Comparison of ENCODE assay signal across 8 cellular contexts in genomic region chr1:99756598-99756997, GRCh38. TPM values are rescaled to one million over a fixed set of nuclear protein-coding genes. Genes with fewer than 3 reads are reported as not detected.
DNase-seq lines count a peak whose midpoint lies in the region; ATAC-seq, FAIRE-seq and TF ChIP-seq lines count a peak whose summit lies in the region.
"Had no signal": no experiment of that assay in that cellular context is flagged by ENCODE, and none has a peak within 500 bp of the region (broad histone marks: within the 10 kb centered on the region; RNA-seq: fewer than 3 reads in every experiment).

No MANE protein-coding gene starts in this region.

- H3K27ac Mint-ChIP-seq in activated CD8-positive, alpha-beta T cell treated with anti-CD3 and anti-CD28 coated beads, Interleukin-2, amount 10 ng/mL, durations not matched to agents 7 days and 5 days = no peak overlapping the region

- TF ChIP-seq EP300 in Ishikawa (IDR thresholded peaks at IDR 0.05; ENCODE audit: borderline replicate concordance) = no peak

- no peaks in the 10 kb centered on the region for H3K9me3 ChIP-seq in kidney (ENCODE audit: control insufficient read depth in 1 of 2, low read length in 2 of 2)
- no peaks in the 10 kb centered on the region for H3K9me3 ChIP-seq in aorta (ENCODE audit: control insufficient read depth, low read length)
- H3K9me3 ChIP-seq: sigmoid colon had no signal

- intact Hi-C loops in kidney (cut with DNase I) (no loop called here), aorta (cut with DNase I) (no loop called here)

- ATAC-seq in aorta (ENCODE audit: low FRiP score) (peak; percentile 48), HG02840 (IDR thresholded peaks at IDR 0.05; ENCODE audit: low FRiP score, unreplicated experiment) (no peak)
- ATAC-seq in activated CD8-positive, alpha-beta T cell treated with anti-CD3 and anti-CD28 coated beads, Interleukin-2, amount 10 ng/mL, durations not matched to agents 7 days and 5 days = no peak

- no peak overlapping the region for H3K4me3 ChIP-seq in cardiac fibroblast (replicated peaks in 1 of 2; ENCODE audit: low read depth in 2 of 2, low read length in 2 of 2)
- no peak overlapping the region for H3K4me3 ChIP-seq in kidney (ENCODE audit: low read length in 2 of 2)
- H3K4me3 ChIP-seq in aorta (ENCODE audit: low read length in 2 of 2) = no peak overlapping the region
- H3K4me3 ChIP-seq: sigmoid colon had no signal

- no peak overlapping the region for H3K9ac ChIP-seq in kidney (ENCODE audit: low read length in 2 of 2)

- 52 to 62% methylated on average over 3 of the region's 3 CpGs for WGBS in aorta, 2 donors

- FAIRE-seq in kidney (lab: Jason Lieb, UNC) = peak; percentile 94

- CTCF ChIA-PET in activated CD8-positive, alpha-beta T cell treated with anti-CD3 and anti-CD28 coated beads, Interleukin-2, amount 10 ng/mL, durations not matched to agents 7 days and 5 days (lab: Charles Lee) = no interaction called here

- H3K4me3 Mint-ChIP-seq in activated CD8-positive, alpha-beta T cell treated with anti-CD3 and anti-CD28 coated beads, Interleukin-2, amount 10 ng/mL, durations not matched to agents 7 days and 5 days = no peak overlapping the region

- H3K4me1 ChIP-seq in kidney (ENCODE audit: control insufficient read depth in 1 of 2, insufficient read depth in 1 of 2, low read depth in 1 of 2, low read length in 2 of 2) (peaks cover 2 to 14% of the 10 kb centered on the region in 2 donors), aorta (ENCODE audit: control insufficient read depth in 1 of 2, insufficient read depth in 2 of 2, low read length in 2 of 2) (peaks cover 0 to 3% of the 10 kb centered on the region in 2 donors)

- H3K27me3 Mint-ChIP-seq in activated CD8-positive, alpha-beta T cell treated with anti-CD3 and anti-CD28 coated beads, Interleukin-2, amount 10 ng/mL, durations not matched to agents 7 days and 5 days (ENCODE audit: low read depth) = no peaks in the 10 kb centered on the region

- DNase-seq in cardiac fibroblast (ENCODE audit: low read depth in 2 of 2) (peak; percentile 51 to 77), kidney (no peak), aorta (no peak), T-helper 2 cell (no peak)
- DNase-seq in activated CD8-positive, alpha-beta T cell treated with anti-CD3 and anti-CD28 coated beads, Interleukin-2, amount 10 ng/mL, durations not matched to agents 7 days and 5 days = no peak
- DNase-seq: sigmoid colon had no signal

- H3K9me3 Mint-ChIP-seq in activated CD8-positive, alpha-beta T cell treated with anti-CD3 and anti-CD28 coated beads, Interleukin-2, amount 10 ng/mL, durations not matched to agents 7 days and 5 days (ENCODE audit: insufficient read depth) = no peaks in the 10 kb centered on the region

- H3K36me3 Mint-ChIP-seq in activated CD8-positive, alpha-beta T cell treated with anti-CD3 and anti-CD28 coated beads, Interleukin-2, amount 10 ng/mL, durations not matched to agents 7 days and 5 days (ENCODE audit: low read depth) = peaks cover 6% of the 10 kb centered on the region

- H3K4me1 Mint-ChIP-seq in activated CD8-positive, alpha-beta T cell treated with anti-CD3 and anti-CD28 coated beads, Interleukin-2, amount 10 ng/mL, durations not matched to agents 7 days and 5 days (ENCODE audit: low read depth) = peaks cover 23% of the 10 kb centered on the region

- TF ChIP-seq RAD21 in Ishikawa (IDR thresholded peaks at IDR 0.05; ENCODE audit: low read depth) = no peak

- TF ChIP-seq CTCF in cardiac fibroblast (IDR thresholded peaks at IDR 0.05; ENCODE audit: low read depth, low read length) (no peak), kidney (IDR thresholded peaks at IDR 0.05; ENCODE audit: borderline replicate concordance, extremely low read depth, insufficient read depth) (no peak)

- H3K27me3 ChIP-seq in aorta (ENCODE audit: control insufficient read depth in 1 of 2, insufficient read depth in 2 of 2, low read length in 1 of 2) = no peaks in the 10 kb centered on the region
- H3K27me3 ChIP-seq: sigmoid colon had no signal

- H3K27ac ChIP-seq in kidney (ENCODE audit: low read depth in 2 of 2, low read length in 2 of 2) (no peak overlapping the region), aorta (ENCODE audit: low read depth in 1 of 2, low read length in 2 of 2) (no peak overlapping the region)

- POLR2A ChIA-PET in activated CD8-positive, alpha-beta T cell treated with anti-CD3 and anti-CD28 coated beads, Interleukin-2, amount 10 ng/mL, durations not matched to agents 7 days and 5 days (lab: Charles Lee) = no interaction called here

- H3K36me3 ChIP-seq in kidney (ENCODE audit: control insufficient read depth in 1 of 2, insufficient read depth in 2 of 2, low read length in 2 of 2) = no peaks in the 10 kb centered on the region
- no peaks in the 10 kb centered on the region for H3K36me3 ChIP-seq in aorta (ENCODE audit: control insufficient read depth in 1 of 2, insufficient read depth in 2 of 2, low read length in 1 of 2)
- H3K36me3 ChIP-seq: sigmoid colon had no signal

TF ChIP-seq in Ishikawa, 13 proteins besides CTCF, POLR2A, EP300 and RAD21:
- no peak for TF ChIP-seq NFIC (IDR thresholded peaks at IDR 0.05)
- peak; percentile 44; the same call in 1 of the 2 replicates for TF ChIP-seq CEBPB (IDR thresholded peaks at IDR 0.05)
TF ChIP-seq in Ishikawa: peak in this region for 1.

RNA-seq across cellular contexts. Expression of gene FRRS1, which starts 9.8 kb away (rescaled TPM):
- total RNA-seq in kidney = 7.4 TPM
- polyA plus RNA-seq in kidney (ENCODE audit: insufficient read depth, low read depth, low replicate concordance) = 1.0 TPM
- 1 to 10 TPM; 6.7 to 9.2 TPM for total RNA-seq in aorta
- polyA plus RNA-seq in aorta = 1 to 10 TPM; 1.9 to 2.0 TPM
- total RNA-seq in activated CD8-positive, alpha-beta T cell treated with anti-CD3 and anti-CD28 coated beads, Interleukin-2, amount 10 ng/mL, durations not matched to agents 7 days and 5 days = 1 to 10 TPM; 4.7 to 5.0 TPM

Comparison
In these comparisons a context has a peak if more than half of its experiments do, and no peak if none do; other contexts are left out.
1. DNase-seq: peak in cardiac fibroblast (2 of 2); none in kidney (single experiment), aorta (0 of 2), activated CD8-positive, alpha-beta T cell treated with anti-CD3 and anti-CD28 coated beads, Interleukin-2, amount 10 ng/mL, durations not matched to agents 7 days and 5 days (single experiment) and T-helper 2 cell (0 of 5).